22 cellular contexts compared by ENCODE assay signal in genomic region chr2:106284255-106284654, GRCh38.
"Had no signal": no experiment of that assay in that cellular context is flagged by ENCODE, and none has a peak within 500 bp of the region (broad histone marks: within the 10 kb centered on the region; RNA-seq: fewer than 3 reads in every experiment).

No MANE protein-coding gene starts in this region.

- H3K9me3 ChIP-seq: adrenal gland, left lung, spleen, tibial artery had no signal

- H3K27me3 ChIP-seq: adrenal gland, foreskin keratinocyte, left lung, tibial artery had no signal

- H3K9me3 Mint-ChIP-seq: activated T-cell treated with anti-CD3 and anti-CD28 coated beads, Interleukin-2, amount 50 U/mL, for 4 hours; activated T-helper 2 cell treated with anti-CD3 and anti-CD28 coated beads, Interferon-gamma antibody, Interleukin-2, Interleukin-4, amounts not matched to agents 10 μg/mL and 5 μg/mL and 100 μg/mL, durations not matched to agents 14 hours and 24 hours and 36 hours; mesothelial cell of epicardium; natural killer cell treated with Interleukin-12 subunit alpha and Interleukin-12 subunit beta and Interleukin-15 and Interleukin-18, amount 100 ng/mL, for 72 hours; T-helper 1 cell treated with Interleukin-12 subunit alpha and Interleukin-12 subunit beta and Interleukin-4 antibody, amounts not matched to agents 30 μg/mL and 1 μg/mL, for 36 hours had no signal

- ATAC-seq: activated CD4-positive, alpha-beta T cell treated with anti-CD3 and anti-CD28 coated beads for 36 hours; activated T-cell treated with anti-CD3 and anti-CD28 coated beads, Interleukin-2, amount 50 U/mL, for 4 hours; foreskin keratinocyte; left lung; natural killer cell treated with Interleukin-12 subunit alpha and Interleukin-12 subunit beta and Interleukin-15 and Interleukin-18, amount 100 ng/mL, for 72 hours; stimulated activated naive CD8-positive, alpha-beta T cell treated with anti-CD3 and anti-CD28 coated beads, Interleukin-15, Interleukin-2, amounts not matched to agents 100 U/mL and 50 U/mL, for 24 hours had no signal

- H3K4me3 ChIP-seq: adrenal gland, left lung, spleen, tibial artery had no signal

- H3K4me1 Mint-ChIP-seq: activated B cell treated with CpG ODN at 0.5 μM for 24 hours; activated CD4-positive, alpha-beta T cell treated with anti-CD3 and anti-CD28 coated beads for 36 hours had no signal

- H3K4me3 Mint-ChIP-seq: activated B cell treated with CpG ODN at 0.5 μM for 24 hours; activated CD4-positive, alpha-beta T cell treated with anti-CD3 and anti-CD28 coated beads for 36 hours; activated naive CD8-positive, alpha-beta T cell; activated T-cell treated with anti-CD3 and anti-CD28 coated beads, Interleukin-2, amount 50 U/mL, for 4 hours; mesothelial cell of epicardium; natural killer cell treated with Interleukin-12 subunit alpha and Interleukin-12 subunit beta and Interleukin-15 and Interleukin-18, amount 100 ng/mL, for 72 hours; T-helper 1 cell treated with Interleukin-12 subunit alpha and Interleukin-12 subunit beta and Interleukin-4 antibody, amounts not matched to agents 30 μg/mL and 1 μg/mL, for 36 hours had no signal

- DNase-seq: activated B cell treated with CpG ODN at 0.5 μM for 24 hours; activated CD4-positive, alpha-beta T cell treated with anti-CD3 and anti-CD28 coated beads for 36 hours; activated CD4-positive, alpha-beta T cell treated with anti-CD3 and anti-CD28 coated beads, Interleukin-2, amount 50 U/mL, for 4 hours; activated CD8-positive, alpha-beta memory T cell treated with anti-CD3 and anti-CD28 coated beads for 24 hours; activated CD8-positive, alpha-beta memory T cell treated with anti-CD3 and anti-CD28 coated beads, Interleukin-2, amount 50 U/mL, for 48 hours; activated naive CD4-positive, alpha-beta T cell; activated T-cell treated with anti-CD3 and anti-CD28 coated beads, Interleukin-2, amount 50 U/mL, for 4 hours; cerebellar nuclear complex; foreskin keratinocyte; left lung; mammary epithelial cell; posterior cingulate gyrus; spleen; stimulated activated CD4-positive, alpha-beta T cell treated with anti-CD3 and anti-CD28 coated beads, Interleukin-4, amount 100 ng/mL, for 4 hours; stimulated activated naive CD8-positive, alpha-beta T cell treated with anti-CD3 and anti-CD28 coated beads, Interleukin-15, Interleukin-2, amounts not matched to agents 100 U/mL and 50 U/mL, for 24 hours; tibial artery had no signal

- H3K36me3 Mint-ChIP-seq: activated naive CD8-positive, alpha-beta T cell; mesothelial cell of epicardium; natural killer cell treated with Interleukin-12 subunit alpha and Interleukin-12 subunit beta and Interleukin-15 and Interleukin-18, amount 100 ng/mL, for 72 hours had no signal

- H3K27ac Mint-ChIP-seq: activated B cell treated with CpG ODN at 0.5 μM for 24 hours; activated CD4-positive, alpha-beta T cell treated with anti-CD3 and anti-CD28 coated beads for 36 hours; activated naive CD8-positive, alpha-beta T cell; activated T-helper 2 cell treated with anti-CD3 and anti-CD28 coated beads, Interferon-gamma antibody, Interleukin-2, Interleukin-4, amounts not matched to agents 10 μg/mL and 5 μg/mL and 100 μg/mL, durations not matched to agents 14 hours and 24 hours and 36 hours; mesothelial cell of epicardium; T-helper 1 cell treated with Interleukin-12 subunit alpha and Interleukin-12 subunit beta and Interleukin-4 antibody, amounts not matched to agents 30 μg/mL and 1 μg/mL, for 36 hours had no signal

- H3K4me1 ChIP-seq: adrenal gland, foreskin keratinocyte, tibial artery had no signal

- H3K27ac ChIP-seq: adrenal gland, foreskin keratinocyte, left lung, tibial artery had no signal

- H3K36me3 ChIP-seq: adrenal gland, left lung, spleen, tibial artery had no signal
